28 cellular contexts compared by ENCODE assay signal in the genomic region with DNA sequence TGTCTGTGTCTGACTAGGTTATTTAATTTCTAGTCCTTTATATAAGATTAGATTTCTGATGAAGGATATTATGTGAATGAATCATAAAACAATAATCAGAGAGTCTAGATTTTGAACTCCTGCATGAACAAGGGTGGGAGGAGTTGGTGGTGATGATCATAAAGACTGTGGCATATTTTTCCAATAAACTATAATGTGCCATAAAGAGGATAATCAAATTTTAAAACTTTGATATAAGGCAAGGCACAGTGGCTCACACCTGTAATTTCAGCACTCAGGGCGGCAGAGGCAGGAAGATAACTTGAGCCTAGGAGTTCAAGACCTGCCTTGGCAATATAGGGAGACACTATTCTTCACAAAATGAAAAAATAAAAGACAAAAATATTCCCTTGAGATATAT.
"Had no signal": no experiment of that assay in that cellular context is flagged by ENCODE, and none has a peak within 500 bp of the region (broad histone marks: within the 10 kb centered on the region; RNA-seq: fewer than 3 reads in every experiment).

No MANE protein-coding gene starts in this region.

- H3K27ac ChIP-seq: neural progenitor cell, ovary, parathyroid adenoma, psoas muscle, right lobe of liver, sigmoid colon, suprapubic skin, testis, tibial artery, upper lobe of left lung, vagina had no signal

- H3K4me3 ChIP-seq: neural progenitor cell, ovary, psoas muscle, right lobe of liver, sigmoid colon, suprapubic skin, testis, tibial artery, upper lobe of left lung, vagina had no signal

- ATAC-seq: naive thymus-derived CD4-positive, alpha-beta T cell; natural killer cell; psoas muscle; right cardiac atrium; right lobe of liver; stimulated activated effector memory CD8-positive, alpha-beta T cell treated with anti-CD3 and anti-CD28 coated beads, Interleukin-12 subunit alpha, Interleukin-12 subunit beta, amount 100 ng/mL, for 72 hours; stimulated activated naive B cell treated with anti-CD40 and anti-IgM and Interleukin-4, amounts not matched to agents 10 μg/mL and 1 μg/mL and 100 μg/mL, for 72 hours; stimulated activated naive CD8-positive, alpha-beta T cell treated with anti-CD3 and anti-CD28 coated beads, Interleukin-15, amount 100 ng/mL, for 72 hours had no signal

- H3K9me3 ChIP-seq: ovary, psoas muscle, right lobe of liver, sigmoid colon, suprapubic skin, testis, tibial artery, upper lobe of left lung, vagina had no signal

- H3K27me3 ChIP-seq: neural progenitor cell, ovary, right lobe of liver, sigmoid colon, suprapubic skin, testis, tibial artery, upper lobe of left lung, vagina had no signal

- H3K36me3 ChIP-seq: neural progenitor cell, ovary, right lobe of liver, sigmoid colon, suprapubic skin, tibial artery, upper lobe of left lung, vagina had no signal

- DNase-seq: naive thymus-derived CD4-positive, alpha-beta T cell; natural killer cell; occipital lobe; ovary; posterior cingulate gyrus; psoas muscle; right cardiac atrium; right lobe of liver; sigmoid colon; small intestine; stimulated activated CD4-positive, alpha-beta T cell treated with anti-CD3 and anti-CD28 coated beads, Interleukin-15, amount 100 ng/mL, for 24 hours; stimulated activated CD4-positive, alpha-beta T cell treated with anti-CD3 and anti-CD28 coated beads, Interleukin-2, amount 100 ng/mL, for 24 hours; stimulated activated CD4-positive, alpha-beta T cell treated with anti-CD3 and anti-CD28 coated beads, Interleukin-2, amount 100 ng/mL, for 48 hours; stimulated activated CD4-positive, alpha-beta T cell treated with anti-CD3 and anti-CD28 coated beads, Interleukin-4, amount 100 ng/mL, for 24 hours; stimulated activated naive B cell treated with anti-CD40 and anti-IgM and Interleukin-4, amounts not matched to agents 10 μg/mL and 1 μg/mL and 100 μg/mL, for 72 hours; stimulated activated naive CD4-positive, alpha-beta T cell treated with Interleukin-2 at 50 U/mL for 16 hours; stimulated activated naive CD8-positive, alpha-beta T cell treated with anti-CD3 and anti-CD28 coated beads, Interleukin-15, amount 100 ng/mL, for 72 hours; substantia nigra; testis; tibial artery; trophoblast cell; upper lobe of left lung had no signal

- FAIRE-seq: small intestine, urothelium cell line had no signal

- H3K4me1 ChIP-seq: neural progenitor cell, parathyroid adenoma, psoas muscle, right lobe of liver, suprapubic skin, testis, tibial artery, upper lobe of left lung, vagina had no signal
